ENCODE assay signal across 2 cellular contexts in genomic region chr16:5450435-5451104, GRCh38.
TF ChIP-seq lines count a peak whose summit lies in the region.

No MANE protein-coding gene starts in this region.

TF ChIP-seq in HepG2, 621 proteins besides CTCF, POLR2A, EP300 and RAD21:
- TF ChIP-seq ZNF629 (CRISPR knock-in tag; conservative IDR thresholded peaks at IDR 0.05), result peak; percentile 75
- no peak for TF ChIP-seq PHF20 (CRISPR knock-in tag; IDR thresholded peaks at IDR 0.05)

TF ChIP-seq in H1, 55 proteins besides CTCF, POLR2A, EP300 and RAD21:
- TF ChIP-seq HDAC2 (IDR thresholded peaks at IDR 0.05; ENCODE audit: borderline replicate concordance in 1 of 2, low read depth in 2 of 2, low read length in 2 of 2) (peak in 1 of 2 experiments; percentile 97; a peak in 2 of 4 replicates), RFX5 (IDR thresholded peaks at IDR 0.05; ENCODE audit: borderline replicate concordance, low read depth, low read length) (no peak), SIX5 (IDR thresholded peaks at IDR 0.05; ENCODE audit: low read depth, low read length) (no peak), CHD1 (IDR thresholded peaks at IDR 0.05; ENCODE audit: low read depth, low read length) (no peak), ZNF274 (IDR thresholded peaks at IDR 0.05; ENCODE audit: borderline replicate concordance, extremely low read depth, low read length) (no peak), HDAC6 (IDR thresholded peaks at IDR 0.05; ENCODE audit: low read depth, low read length) (no peak), CEBPB (IDR thresholded peaks at IDR 0.05; ENCODE audit: low read depth, low read length) (no peak), E2F6 (IDR thresholded peaks at IDR 0.05) (0 out of 2 replicates have a peak, but pooled peaks have one; percentile 11), USF2 (IDR thresholded peaks at IDR 0.05; ENCODE audit: low read length) (no peak), SRF (IDR thresholded peaks at IDR 0.05; ENCODE audit: low read depth, low read length) (no peak), GABPA (IDR thresholded peaks at IDR 0.05; ENCODE audit: borderline replicate concordance, insufficient read depth, low read length) (no peak), CBX5 (IDR thresholded peaks at IDR 0.05; ENCODE audit: low read depth, low read length) (no peak), POU5F1 (IDR thresholded peaks at IDR 0.05; ENCODE audit: low read depth, low read length) (peak; percentile 59; the same call in 1 of the 2 replicates), SP4 (IDR thresholded peaks at IDR 0.05; ENCODE audit: low read length) (no peak), RNF2 (IDR thresholded peaks at IDR 0.05; ENCODE audit: borderline replicate concordance, low read depth, low read length, missing control alignments, poor library complexity, severe bottlenecking) (no peak), BCL11A (IDR thresholded peaks at IDR 0.05; ENCODE audit: low read depth in 2 of 2, low read length in 2 of 2) (no peak), TAF7 (optimal IDR thresholded peaks at IDR 0.05; ENCODE audit: borderline replicate concordance, low read depth, low read length) (no peak), SIN3A (conservative IDR thresholded peaks at IDR 0.05 in 1 of 2, IDR thresholded peaks at IDR 0.05 in 1 of 2; ENCODE audit: low read depth in 1 of 2, low read length in 2 of 2) (no peak), ATF3 (IDR thresholded peaks at IDR 0.05; ENCODE audit: insufficient read depth, low read depth, low read length) (no peak), NANOG (IDR thresholded peaks at IDR 0.05; ENCODE audit: insufficient read depth, low read depth, low read length, poor library complexity, severe bottlenecking) (no peak), ASH2L (IDR thresholded peaks at IDR 0.05; ENCODE audit: low read length) (peak; percentile 50), SP1 (IDR thresholded peaks at IDR 0.05; ENCODE audit: low read depth, low read length) (no peak), POLR2AphosphoS5 (IDR thresholded peaks at IDR 0.05; ENCODE audit: low read depth, low read length) (0 out of 2 replicates have a peak, but pooled peaks have one; percentile 21), RBBP5 (IDR thresholded peaks at IDR 0.05; ENCODE audit: borderline replicate concordance, low read depth, low read length) (no peak; the same call in 1 of the 2 replicates), KDM4A (IDR thresholded peaks at IDR 0.05; ENCODE audit: low read depth, low read length, severe bottlenecking) (no peak), CHD2 (IDR thresholded peaks at IDR 0.05; ENCODE audit: low read length) (no peak), MAFK (IDR thresholded peaks at IDR 0.05; ENCODE audit: low read depth, low read length) (no peak), BRCA1 (IDR thresholded peaks at IDR 0.05; ENCODE audit: low read depth, low read length) (no peak), EGR1 (IDR thresholded peaks at IDR 0.05; ENCODE audit: borderline replicate concordance, low read depth, low read length) (no peak), CREB1 (IDR thresholded peaks at IDR 0.05) (peak; percentile 27; the same call in 1 of the 2 replicates), FOSL1 (IDR thresholded peaks at IDR 0.05; ENCODE audit: insufficient read depth, low read depth, low read length) (no peak), TAF1 (IDR thresholded peaks at IDR 0.05; ENCODE audit: low read depth, low read length) (no peak), GTF2F1 (IDR thresholded peaks at IDR 0.05; ENCODE audit: borderline replicate concordance, low read depth, low read length) (no peak), CHD7 (IDR thresholded peaks at IDR 0.05; ENCODE audit: insufficient replicate concordance, low read length) (peak; percentile 9), KDM5A (IDR thresholded peaks at IDR 0.05; ENCODE audit: low read length) (no peak), TBP (IDR thresholded peaks at IDR 0.05; ENCODE audit: low read depth, low read length) (no peak), PHF8 (conservative IDR thresholded peaks at IDR 0.05; ENCODE audit: low read depth, low read length) (no peak), NRF1 (IDR thresholded peaks at IDR 0.05; ENCODE audit: low read depth, low read length) (no peak), TEAD4 (IDR thresholded peaks at IDR 0.05; ENCODE audit: low read depth, low read length) (peak; percentile 86), MAX (IDR thresholded peaks at IDR 0.05) (no peak), SUZ12 (IDR thresholded peaks at IDR 0.05; ENCODE audit: low read length) (no peak), SAP30 (IDR thresholded peaks at IDR 0.05; ENCODE audit: insufficient read depth, insufficient replicate concordance, low read length) (no peak), EZH2 (IDR thresholded peaks at IDR 0.05; ENCODE audit: low read depth, low read length, severe bottlenecking) (no peak), CTBP2 (IDR thresholded peaks at IDR 0.05; ENCODE audit: borderline replicate concordance, insufficient read depth, insufficient read length, low read length) (peak; percentile 82), YY1 (IDR thresholded peaks at IDR 0.05; ENCODE audit: low read depth, low read length) (peak; percentile 23; the same call in 1 of the 2 replicates), JUN (IDR thresholded peaks at IDR 0.05; ENCODE audit: low read depth, low read length) (no peak), JUND (IDR thresholded peaks at IDR 0.05; ENCODE audit: low read length) (0 out of 2 replicates have a peak, but pooled peaks have one; percentile 35), KDM1A (IDR thresholded peaks at IDR 0.05; ENCODE audit: borderline replicate concordance, low read length) (peak; percentile 99), SIRT6 (IDR thresholded peaks at IDR 0.05; ENCODE audit: low read length) (no peak), RXRA (IDR thresholded peaks at IDR 0.05; ENCODE audit: insufficient read depth, low read depth, low read length) (no peak), ATF2 (IDR thresholded peaks at IDR 0.05; ENCODE audit: low read length) (no peak), TCF12 (IDR thresholded peaks at IDR 0.05; ENCODE audit: low read depth, low read length) (no peak), SP2 (IDR thresholded peaks at IDR 0.05; ENCODE audit: low read length) (no peak), CBX8 (IDR thresholded peaks at IDR 0.05; ENCODE audit: borderline replicate concordance, low read depth, low read length) (no peak), BACH1 (IDR thresholded peaks at IDR 0.05; ENCODE audit: low read length) (no peak)
